In the genomic region with DNA sequence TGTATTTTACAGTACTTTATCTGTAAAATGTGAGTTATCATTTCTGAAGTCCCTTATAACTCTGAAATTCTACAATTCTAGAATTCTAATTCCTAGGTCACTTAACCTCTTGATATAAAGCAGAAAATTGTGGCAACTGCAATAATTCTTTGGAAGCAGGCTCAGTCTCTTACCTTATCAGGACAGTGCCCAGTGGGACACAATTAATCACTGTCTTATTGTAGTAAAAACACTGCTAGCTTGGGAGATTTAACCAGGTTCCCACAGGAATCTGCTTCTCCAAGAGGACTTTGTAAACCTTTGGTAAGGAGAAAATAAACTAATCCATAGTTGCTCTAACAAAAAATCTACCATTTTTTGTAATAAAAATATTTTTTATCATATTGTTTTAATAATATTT, we compare ENCODE assay signal across 24 cellular contexts. TPM values are rescaled to one million over a fixed set of nuclear protein-coding genes. Genes with fewer than 3 reads are reported as not detected.
"Had no signal": no experiment of that assay in that cellular context is flagged by ENCODE, and none has a peak within 500 bp of the region (broad histone marks: within the 10 kb centered on the region; RNA-seq: fewer than 3 reads in every experiment).

No MANE protein-coding gene starts in this region.

- H3K36me3 ChIP-seq: neutrophil, right lobe of liver, suprapubic skin, transverse colon, upper lobe of right lung, uterus had no signal

- H3K4me3 ChIP-seq: dorsolateral prefrontal cortex, lung, mucosa of descending colon, right lobe of liver, suprapubic skin, transverse colon, upper lobe of right lung, uterus had no signal

- DNase-seq: dorsolateral prefrontal cortex; effector CD4-positive, alpha-beta T cell; hypothalamus; immature natural killer cell; mucosa of descending colon; naive B cell; right lobe of liver; small intestine; stimulated activated CD4-positive, alpha-beta T cell treated with anti-CD3 and anti-CD28 coated beads, Interleukin-15, amount 100 ng/mL, for 24 hours; stimulated activated CD4-positive, alpha-beta T cell treated with anti-CD3 and anti-CD28 coated beads, Interleukin-2, amount 100 ng/mL, for 48 hours; stimulated activated CD8-positive, alpha-beta memory T cell treated with anti-CD3 and anti-CD28 coated beads, Interleukin-4, amount 100 ng/mL, for 48 hours; stimulated activated naive CD4-positive, alpha-beta T cell; stimulated activated naive CD8-positive, alpha-beta T cell treated with anti-CD3 and anti-CD28 coated beads, Interleukin-15, amount 100 ng/mL, for 72 hours; transverse colon; upper lobe of right lung; uterus had no signal

- H3K9ac ChIP-seq: parathyroid adenoma had no signal

- H3K27ac ChIP-seq: dorsolateral prefrontal cortex, neutrophil, parathyroid adenoma, right lobe of liver, suprapubic skin, transverse colon, upper lobe of right lung, uterus had no signal

- H3K9me3 ChIP-seq: mucosa of descending colon, neutrophil, right lobe of liver, suprapubic skin, transverse colon, upper lobe of right lung, uterus had no signal

- H3K4me1 ChIP-seq: parathyroid adenoma, right lobe of liver, transverse colon, upper lobe of right lung, uterus had no signal

- H3K79me2 ChIP-seq: parathyroid adenoma had no signal

- ATAC-seq: left lobe of liver; mucosa of descending colon; natural killer cell treated with Interleukin-12 subunit alpha and Interleukin-12 subunit beta and Interleukin-15 and Interleukin-18, amount 100 ng/mL, for 72 hours; right lobe of liver; stimulated activated naive CD8-positive, alpha-beta T cell treated with anti-CD3 and anti-CD28 coated beads, Interleukin-15, amount 100 ng/mL, for 72 hours; upper lobe of right lung had no signal

- H3K27me3 ChIP-seq: dorsolateral prefrontal cortex, neutrophil, right lobe of liver, suprapubic skin, transverse colon, upper lobe of right lung, uterus had no signal

RNA-seq across cellular contexts. Expression of a gene that starts 18.3 kb away (rescaled TPM):
- total RNA-seq: progenitor cell of endocrine pancreas, suprapubic skin, upper lobe of right lung had no signal
- polyA plus RNA-seq: keratinocyte had no signal
